Comparison of ENCODE assay signal across 30 cellular contexts in genomic region chr3:38800511-38800910, GRCh38. TPM values are rescaled to one million over a fixed set of nuclear protein-coding genes. Genes with fewer than 3 reads are reported as not detected.
"Had no signal": no experiment of that assay in that cellular context is flagged by ENCODE, and none has a peak within 500 bp of the region (broad histone marks: within the 10 kb centered on the region; RNA-seq: fewer than 3 reads in every experiment).

No MANE protein-coding gene starts in this region.

- H3K36me3 ChIP-seq: left lung, lower lobe of right lung, pancreas, prostate gland, sigmoid colon, spleen, suprapubic skin, thoracic aorta, tibial artery, upper lobe of right lung had no signal

- DNase-seq: hippocampal formation; immature natural killer cell; kidney; left colon; left lung; lower lobe of right lung; mammary epithelial cell; mesenchymal stem cell; naive thymus-derived CD8-positive, alpha-beta T cell; nucleus accumbens; pancreas; posterior cingulate gyrus; retina; right cardiac atrium; sigmoid colon; small intestine; spleen; stimulated activated CD4-positive, alpha-beta T cell treated with anti-CD3 and anti-CD28 coated beads, Interleukin-4, amount 100 ng/mL, for 24 hours; stimulated activated naive CD4-positive, alpha-beta T cell; tibial artery; trophoblast cell; upper lobe of right lung had no signal

- H3K27ac ChIP-seq: left lung, lower lobe of right lung, pancreas, prostate gland, sigmoid colon, spleen, suprapubic skin, thoracic aorta, tibial artery, upper lobe of right lung had no signal

- H3K4me3 ChIP-seq: left lung, lower lobe of right lung, pancreas, prostate gland, sigmoid colon, spleen, suprapubic skin, thoracic aorta, tibial artery, upper lobe of right lung had no signal

- H3K9me3 ChIP-seq: left lung, lower lobe of right lung, pancreas, prostate gland, sigmoid colon, spleen, suprapubic skin, thoracic aorta, tibial artery, upper lobe of right lung had no signal

- H3K27me3 ChIP-seq: sigmoid colon, suprapubic skin, tibial artery, upper lobe of right lung had no signal

- H3K4me1 ChIP-seq: left lung, lower lobe of right lung, pancreas, prostate gland, sigmoid colon, spleen, suprapubic skin, tibial artery, upper lobe of right lung had no signal

RNA-seq across cellular contexts. Expression of gene SCN10A, which starts 15.5 kb away (rescaled TPM):
- total RNA-seq: kidney; left colon; left lung; lower lobe of right lung; mammary epithelial cell; mucosa of gallbladder; naive thymus-derived CD8-positive, alpha-beta T cell; neural crest cell; osteoblast; pancreas; prostate gland; sigmoid colon; subcutaneous adipose tissue; suprapubic skin; thoracic aorta; upper lobe of right lung had no signal
- polyA plus RNA-seq: immature natural killer cell; liver; mammary epithelial cell; naive thymus-derived CD8-positive, alpha-beta T cell; pancreas; sigmoid colon; small intestine had no signal
